ENCODE assay signal across 8 cellular contexts in the genomic region with DNA sequence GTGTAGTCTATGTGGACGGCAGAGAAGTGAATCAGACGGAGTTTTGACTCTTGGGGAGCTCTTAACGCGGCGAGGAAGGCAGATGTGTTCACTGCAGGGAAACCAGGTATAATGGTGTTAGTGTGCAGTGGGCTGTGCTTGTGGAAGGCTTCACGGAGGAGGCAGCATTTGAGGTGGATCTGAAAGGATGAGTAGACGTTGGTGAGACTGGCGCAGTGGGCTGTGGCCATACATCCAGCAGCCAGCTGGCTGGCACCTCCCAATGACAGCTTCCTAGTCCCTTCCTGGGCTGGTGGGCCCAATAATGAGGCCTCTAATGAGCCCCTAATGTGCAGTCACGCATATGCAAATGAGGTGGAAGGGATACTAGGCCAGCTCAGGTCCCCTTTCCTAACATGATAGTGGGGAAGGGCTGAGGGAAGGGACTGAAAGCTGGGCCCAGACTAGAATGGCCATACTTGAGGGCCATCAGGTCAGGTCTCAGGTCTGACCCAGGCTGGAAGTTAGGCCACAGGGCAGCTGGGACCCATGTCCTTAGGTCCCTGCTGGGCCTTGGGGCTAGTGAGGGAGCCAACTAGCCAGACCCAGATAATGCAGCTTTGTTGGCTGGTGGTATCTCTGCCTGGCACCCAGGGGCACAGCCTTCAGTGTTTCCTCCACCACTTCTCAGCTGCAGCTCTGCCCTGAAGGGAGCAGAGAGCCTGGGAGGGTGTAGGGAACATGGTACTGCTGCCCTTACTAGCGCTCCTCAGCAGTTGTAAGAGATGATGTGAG. TPM values are rescaled to one million over a fixed set of nuclear protein-coding genes. Genes with fewer than 3 reads are reported as not detected.
DNase-seq lines count a peak whose midpoint lies in the region; ATAC-seq, FAIRE-seq and TF ChIP-seq lines count a peak whose summit lies in the region.

No MANE protein-coding gene starts in this region.

- no peaks in the 10 kb centered on the region for H3K9me3 ChIP-seq in BLaER1
- no peaks in the 10 kb centered on the region for H3K9me3 ChIP-seq in OCI-LY7 (ENCODE audit: low read length)

- no peaks in the 10 kb centered on the region for H3K27me3 ChIP-seq in BLaER1

- no peak for FAIRE-seq in frontal cortex (lab: Jason Lieb, UNC)

- peaks cover 84% of the 10 kb centered on the region for H3K79me2 ChIP-seq in OCI-LY7 (ENCODE audit: insufficient read depth, low read depth, low read length)

- H2AFZ ChIP-seq in OCI-LY7 (ENCODE audit: low read length) = no peak overlapping the region

- no peaks in the 10 kb centered on the region for H3K27me3 Mint-ChIP-seq in effector memory CD8-positive, alpha-beta T cell

- H3K27ac Mint-ChIP-seq in effector memory CD8-positive, alpha-beta T cell = peak overlapping the region; percentile 97 to 99

- H3K4me1 ChIP-seq in BLaER1 (peaks cover 65% of the 10 kb centered on the region), OCI-LY7 (ENCODE audit: insufficient read depth, low read length, poor library complexity, severe bottlenecking) (peaks cover 68% of the 10 kb centered on the region)

- peaks cover 58 to 68% of the 10 kb centered on the region in 2 donors for H3K4me1 Mint-ChIP-seq in effector memory CD8-positive, alpha-beta T cell (ENCODE audit: low read depth in 2 of 2)

- POLR2A ChIA-PET in OCI-LY7 (lab: Charles Lee) = interaction anchor here (0.8 to 2.0 kb wide), 3 partner anchors 13 to 146 kb away, joined by 4 to 5 read pairs (median 5); a partner anchor contains a TSS

- H3K27ac ChIP-seq in BLaER1 (peak overlapping the region; percentile 97), OCI-LY7 (ENCODE audit: low read depth, low read length, poor library complexity, severe bottlenecking) (peak overlapping the region; percentile 87)

- TF ChIP-seq CTCF in OCI-LY7 (conservative IDR thresholded peaks at IDR 0.05; ENCODE audit: low read length) = no peak

- H3K9ac ChIP-seq in BLaER1 = peak overlapping the region; percentile 99

- DNase-seq in OCI-LY7 (ENCODE audit: low spot score) (no peak), occipital lobe (lab: John Stamatoyannopoulos, UW) (peak; percentile 30), COLO829 (ENCODE audit: low spot score) (no peak), frontal cortex (ENCODE audit: low spot score in 2 of 2) (no peak)
- no peak for DNase-seq in effector memory CD8-positive, alpha-beta T cell

- no peaks in the 10 kb centered on the region for H3K9me2 ChIP-seq in OCI-LY7 (ENCODE audit: insufficient read depth, low read length)

- no peak for ATAC-seq in effector memory CD8-positive, alpha-beta T cell (replicated peaks)
- ATAC-seq in HG02938 (IDR thresholded peaks at IDR 0.05; ENCODE audit: unreplicated experiment) (no peak), HG02884 (IDR thresholded peaks at IDR 0.05; ENCODE audit: unreplicated experiment) (no peak)

- H3K4me2 ChIP-seq in BLaER1 (peak overlapping the region; percentile 98), OCI-LY7 (ENCODE audit: low read length) (peak overlapping the region; percentile 89)

- H3K4me3 ChIP-seq in BLaER1 = no peak overlapping the region
- H3K4me3 ChIP-seq in OCI-LY7 (ENCODE audit: low read depth, low read length, poor library complexity, severe bottlenecking) = peak overlapping the region; percentile 65

- intact Hi-C loops in OCI-LY7 (cut with micrococcal nuclease; ENCODE audit: unreplicated experiment) = no loop called here

- peaks cover 30% of the 10 kb centered on the region for H3K36me3 Mint-ChIP-seq in effector memory CD8-positive, alpha-beta T cell (ENCODE audit: insufficient read depth)

- CTCF ChIA-PET in OCI-LY7 (lab: Charles Lee; ENCODE audit: unreplicated experiment) = interaction anchor here (1.0 to 2.1 kb wide), 3 partner anchors 28 to 64 kb away, joined by 3 to 9 read pairs (median 4); a partner anchor contains a TSS

- H4K20me1 ChIP-seq in BLaER1 (peaks cover 79% of the 10 kb centered on the region), OCI-LY7 (ENCODE audit: insufficient read depth, low read length) (peaks cover 12% of the 10 kb centered on the region; the same call in 1 of the 2 replicates)

- peak overlapping the region; percentile 82 for H3K4me3 Mint-ChIP-seq in effector memory CD8-positive, alpha-beta T cell

- H3K9me3 Mint-ChIP-seq in effector memory CD8-positive, alpha-beta T cell = no peaks in the 10 kb centered on the region

- BruUV-seq in OCI-LY7 (replicated peaks; lab: Mats Ljungman, UMichigan) = no TSS peak

- peaks cover 34% of the 10 kb centered on the region for H3K36me3 ChIP-seq in BLaER1
- H3K36me3 ChIP-seq in OCI-LY7 (ENCODE audit: insufficient read depth, low read length) = peaks cover 20% of the 10 kb centered on the region; the same call in 1 of the 2 replicates

RNA-seq across cellular contexts. Expression of a gene that starts 3.8 kb away (rescaled TPM):
- 55.1 and 61.2 TPM in 2 replicates for total RNA-seq in OCI-LY7 (2014; rRNA removed; shearing (Covaris generic))
- total RNA-seq in OCI-LY7 (2022) = 94.7 and 101 TPM in 2 replicates
- 49.6 TPM for total RNA-seq in occipital lobe
- total RNA-seq in frontal cortex = 70.1 TPM

RNA-seq across cellular contexts. Expression of a gene that starts 10.5 kb away (rescaled TPM):
- 50.3 and 71.0 TPM in 2 replicates for total RNA-seq in OCI-LY7 (2014; rRNA removed; shearing (Covaris generic))
- total RNA-seq in OCI-LY7 (2022) = 55.4 and 60.4 TPM in 2 replicates
- total RNA-seq in occipital lobe = 40.1 TPM
- 43.6 TPM for total RNA-seq in frontal cortex

RNA-seq across cellular contexts. Expression of a gene that starts 34.8 kb away (rescaled TPM):
- not detected in 2 replicates for total RNA-seq in OCI-LY7 (2014; rRNA removed; shearing (Covaris generic))
- total RNA-seq in OCI-LY7 (2022) = not detected in 2 replicates
- 1.1 TPM for total RNA-seq in occipital lobe
- total RNA-seq in frontal cortex = 0.82 TPM
